ENCODE assay signal across 20 cellular contexts in the genomic region with DNA sequence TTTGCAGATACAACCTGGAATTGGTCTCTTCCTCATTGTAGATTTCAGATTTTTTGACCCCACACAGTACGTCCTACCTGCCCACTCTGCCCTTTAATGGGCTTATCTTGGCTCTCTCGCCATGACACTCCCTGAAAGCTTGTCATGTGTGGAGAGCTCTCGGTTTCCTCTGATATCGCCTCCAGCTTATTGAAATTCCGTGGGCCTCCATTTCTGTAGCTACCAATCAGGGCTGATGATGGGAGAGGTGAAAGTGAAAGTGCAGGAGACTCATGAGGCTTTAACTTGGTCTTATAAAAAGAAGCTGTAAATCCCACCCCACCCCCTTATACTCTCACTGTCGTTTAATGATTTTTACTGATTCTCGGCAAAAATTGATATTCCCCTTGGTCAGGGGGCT. TPM values are rescaled to one million over a fixed set of nuclear protein-coding genes. Genes with fewer than 3 reads are reported as not detected.
DNase-seq lines count a peak whose midpoint lies in the region; ATAC-seq, FAIRE-seq and TF ChIP-seq lines count a peak whose summit lies in the region.
"Had no signal": no experiment of that assay in that cellular context is flagged by ENCODE, and none has a peak within 500 bp of the region (broad histone marks: within the 10 kb centered on the region; RNA-seq: fewer than 3 reads in every experiment).

No MANE protein-coding gene starts in this region.

- no peak overlapping the region for H2BK12ac ChIP-seq in trophoblast cell (ENCODE audit: low read length)

- peaks cover 4% of the 10 kb centered on the region for H3K36me3 Mint-ChIP-seq in activated CD4-positive, alpha-beta T cell treated with anti-CD3 and anti-CD28 coated beads, Interleukin-2, amount 10 ng/mL, durations not matched to agents 24 days and 14 days (ENCODE audit: low read depth)
- H3K36me3 Mint-ChIP-seq in T-cell: no peaks in the 10 kb centered on the region
- H3K36me3 Mint-ChIP-seq: memory B cell had no signal

- CTCF ChIA-PET in T-cell (lab: Charles Lee): interaction anchor here in 1 of 2 donors (0.6 to 1.1 kb wide), 4 partner anchors 36 to 857 kb away, joined by 3 to 7 read pairs (median 5); no protein-coding TSS in a partner anchor

- H3K27ac Mint-ChIP-seq in activated CD4-positive, alpha-beta T cell treated with anti-CD3 and anti-CD28 coated beads, Interleukin-2, amount 10 ng/mL, durations not matched to agents 24 days and 14 days: peak overlapping the region; percentile 69
- peak overlapping the region; percentile 68 to 85 for H3K27ac Mint-ChIP-seq in T-cell
- H3K27ac Mint-ChIP-seq: H9, memory B cell had no signal

- no peak overlapping the region for H2AFZ ChIP-seq in trophoblast cell (ENCODE audit: insufficient read depth, low read length, poor library complexity)

- H3K9me3 ChIP-seq in duodenal mucosa (ENCODE audit: control insufficient read depth in 1 of 2, low read length in 2 of 2): no peaks in the 10 kb centered on the region
- no peaks in the 10 kb centered on the region for H3K9me3 ChIP-seq in trophoblast cell (ENCODE audit: insufficient read depth, low read depth, low read length)
- H3K9me3 ChIP-seq in testis: no peaks in the 10 kb centered on the region
- H3K9me3 ChIP-seq: pancreas had no signal

- no peak for FAIRE-seq in RCC 7860 (lab: Jason Lieb, UNC)
- FAIRE-seq: pancreas, TTC549 had no signal

- no peak overlapping the region for H4K8ac ChIP-seq in trophoblast cell (ENCODE audit: low read depth, low read length)

- peaks cover 27% of the 10 kb centered on the region for H3K27me3 Mint-ChIP-seq in activated CD4-positive, alpha-beta T cell treated with anti-CD3 and anti-CD28 coated beads, Interleukin-2, amount 10 ng/mL, durations not matched to agents 24 days and 14 days
- peaks cover 7 to 24% of the 10 kb centered on the region in 2 donors for H3K27me3 Mint-ChIP-seq in T-cell

- peaks cover 6 to 12% of the 10 kb centered on the region in 2 donors for H3K4me1 ChIP-seq in duodenal mucosa (ENCODE audit: control insufficient read depth in 1 of 2, insufficient read depth in 2 of 2, low read length in 2 of 2)
- peaks cover 7 to 9% of the 10 kb centered on the region in 2 experiments for H3K4me1 ChIP-seq in trophoblast cell (ENCODE audit: control insufficient read depth in 1 of 2, insufficient read depth in 2 of 2, low read length in 2 of 2)
- no peaks in the 10 kb centered on the region for H3K4me1 ChIP-seq in testis

- H3K4me2 ChIP-seq in trophoblast cell (ENCODE audit: low read length): no peak overlapping the region

- no peak overlapping the region for H4K91ac ChIP-seq in trophoblast cell (ENCODE audit: low read depth, low read length)

- no peak overlapping the region for H3K14ac ChIP-seq in trophoblast cell (ENCODE audit: low read length)

- H3K79me1 ChIP-seq in trophoblast cell (ENCODE audit: low read length): no peaks in the 10 kb centered on the region

- no peak overlapping the region for H3K27ac ChIP-seq in duodenal mucosa (ENCODE audit: low read depth, low read length)
- H3K27ac ChIP-seq in trophoblast cell (ENCODE audit: low read depth, low read length): peak overlapping the region; percentile 47
- H3K27ac ChIP-seq in testis: no peak overlapping the region
- H3K27ac ChIP-seq: pancreas had no signal

- H4K12ac ChIP-seq in trophoblast cell (ENCODE audit: low read depth, low read length): no peak overlapping the region

- POLR2A ChIA-PET in T-cell (lab: Charles Lee): interaction anchor here in 1 of 2 donors (0.6 kb wide), 1 partner anchor 680 kb away, joined by 3 read pairs; no protein-coding TSS in a partner anchor

- peak overlapping the region; percentile 76 for H2BK120ac ChIP-seq in trophoblast cell (ENCODE audit: insufficient read depth, low read length, poor library complexity)

- H2AK5ac ChIP-seq in trophoblast cell (ENCODE audit: low read length): no peak overlapping the region

- peak overlapping the region; percentile 60 for H3K4me3 Mint-ChIP-seq in activated CD4-positive, alpha-beta T cell treated with anti-CD3 and anti-CD28 coated beads, Interleukin-2, amount 10 ng/mL, durations not matched to agents 24 days and 14 days
- H3K4me3 Mint-ChIP-seq in T-cell: peak overlapping the region; percentile 67 to 76 (median 68)
- H3K4me3 Mint-ChIP-seq: H9, memory B cell had no signal

- H3K18ac ChIP-seq in trophoblast cell (ENCODE audit: low read length): no peak overlapping the region

- no peaks in the 10 kb centered on the region for H3K79me2 ChIP-seq in trophoblast cell (ENCODE audit: control insufficient read depth, insufficient read depth, low read length, poor library complexity)

- H3K9ac ChIP-seq in duodenal mucosa (ENCODE audit: low read depth in 1 of 2, low read length in 2 of 2) (no peak overlapping the region), trophoblast cell (ENCODE audit: low read length) (no peak overlapping the region)

- WGBS in trophoblast cell (ENCODE audit: extremely low coverage, insufficient coverage, insufficient read length): no CpG with 5 or more reads among the region's 7 CpGs
- WGBS in testis, 2 donors: 39 to 46% methylated on average over 7 of the region's 7 CpGs

- no peak for TF ChIP-seq CTCF in testis (IDR thresholded peaks at IDR 0.05)

- TF ChIP-seq POLR2A in testis (IDR thresholded peaks at IDR 0.05): no peak

- H3K4me3 ChIP-seq in duodenal mucosa (ENCODE audit: low read depth in 1 of 2, low read length in 2 of 2): peak overlapping the region; percentile 10 to 38
- H3K4me3 ChIP-seq in trophoblast cell (ENCODE audit: low read depth, low read length): no peak overlapping the region
- no peak overlapping the region for H3K4me3 ChIP-seq in testis

- H3K4ac ChIP-seq in trophoblast cell (ENCODE audit: low read depth, low read length): no peak overlapping the region

- ATAC-seq in T-cell (replicated peaks in 1 of 4) (peak in 2 of 4 experiments; percentile 18 to 74), GM21526 (IDR thresholded peaks at IDR 0.05; ENCODE audit: low FRiP score, unreplicated experiment) (no peak)

- H3K4me1 Mint-ChIP-seq in activated CD4-positive, alpha-beta T cell treated with anti-CD3 and anti-CD28 coated beads, Interleukin-2, amount 10 ng/mL, durations not matched to agents 24 days and 14 days: peaks cover 60% of the 10 kb centered on the region
- peaks cover 18 to 45% (median 35%) of the 10 kb centered on the region in 3 donors for H3K4me1 Mint-ChIP-seq in T-cell

- no peak overlapping the region for H3K23ac ChIP-seq in trophoblast cell (ENCODE audit: low read length)

- no peak overlapping the region for H2BK5ac ChIP-seq in trophoblast cell (ENCODE audit: low read depth, low read length, poor library complexity)

- peak; percentile 84 for DNase-seq in activated CD4-positive, alpha-beta T cell treated with anti-CD3 and anti-CD28 coated beads, Interleukin-2, amount 10 ng/mL, durations not matched to agents 24 days and 14 days
- no peak for DNase-seq in activated CD4-positive, alpha-beta T cell treated with anti-CD3 and anti-CD28 coated beads for 1 hour
- DNase-seq in T-cell: peak in 3 of 34 experiments; percentile 11 to 32 (median 12)
- DNase-seq in trophoblast cell: peak; percentile 44 to 76
- DNase-seq in RCC 7860 (ENCODE audit: low spot score): no peak
- DNase-seq in testis: no peak
- DNase-seq: H9; NCI-H1092; NCI-H510A; pancreas; Right ventricle myocardium superior; stimulated activated CD4-positive, alpha-beta T cell treated with anti-CD3 and anti-CD28 coated beads, Interleukin-15, amount 100 ng/mL, for 24 hours had no signal

- H3K36me3 ChIP-seq in duodenal mucosa (ENCODE audit: control insufficient read depth in 1 of 2, insufficient read depth in 2 of 2, low read length in 2 of 2): no peaks in the 10 kb centered on the region
- no peaks in the 10 kb centered on the region for H3K36me3 ChIP-seq in trophoblast cell (ENCODE audit: control insufficient read depth in 1 of 2, insufficient read depth in 2 of 2, low read length in 2 of 2)
- no peaks in the 10 kb centered on the region for H3K36me3 ChIP-seq in testis (ENCODE audit: low read depth, missing control alignments)
- H3K36me3 ChIP-seq: pancreas had no signal

- peaks cover 0 to 6% of the 10 kb centered on the region in 2 donors for H3K27me3 ChIP-seq in duodenal mucosa (ENCODE audit: control insufficient read depth in 1 of 2, insufficient read depth in 2 of 2, low read length in 2 of 2)
- no peaks in the 10 kb centered on the region for H3K27me3 ChIP-seq in trophoblast cell (ENCODE audit: insufficient read depth, low read length)
- H3K27me3 ChIP-seq in testis: no peaks in the 10 kb centered on the region

- intact Hi-C loops in activated CD4-positive, alpha-beta T cell treated with anti-CD3 and anti-CD28 coated beads, Interleukin-2, amount 10 ng/mL, durations not matched to agents 24 days and 14 days (cut with micrococcal nuclease): loop anchor here (1.0 kb wide), 1 partner anchor 8 kb away; no protein-coding TSS in a partner anchor
- intact Hi-C loops in testis (cut with DNase I; ENCODE audit: low total_unique reads): no loop called here

- peaks cover 7% of the 10 kb centered on the region for H3K9me3 Mint-ChIP-seq in activated CD4-positive, alpha-beta T cell treated with anti-CD3 and anti-CD28 coated beads, Interleukin-2, amount 10 ng/mL, durations not matched to agents 24 days and 14 days
- H3K9me3 Mint-ChIP-seq in T-cell: no peaks in the 10 kb centered on the region
- H3K9me3 Mint-ChIP-seq: memory B cell had no signal

RNA-seq across cellular contexts. Expression of gene HOXB1, which starts 17.7 kb away (rescaled TPM):
- not detected in 2 replicates for total RNA-seq in activated CD4-positive, alpha-beta T cell treated with anti-CD3 and anti-CD28 coated beads, Interleukin-2, amount 10 ng/mL, durations not matched to agents 24 days and 14 days
- total RNA-seq in T-cell (not detected), testis (1 to 10 TPM in 1 of 2 donors, not detected in 1; 1.1 TPM)
- 0.04 and 0.06 TPM in 2 replicates for polyA plus RNA-seq in trophoblast cell (2013)
- not detected for polyA plus RNA-seq in testis (ENCODE audit: insufficient read depth, low read depth, low replicate concordance)
- total RNA-seq: A673, cardiac septum, H9, HT1080, pancreas, Right ventricle myocardium superior, urinary bladder had no signal
- polyA plus RNA-seq: pancreas, urinary bladder had no signal

RNA-seq across cellular contexts. Expression of gene HOXB2, which starts 31.8 kb away (rescaled TPM):
- total RNA-seq in activated CD4-positive, alpha-beta T cell treated with anti-CD3 and anti-CD28 coated beads, Interleukin-2, amount 10 ng/mL, durations not matched to agents 24 days and 14 days: 26.0 and 28.1 TPM in 2 replicates
- total RNA-seq in T-cell: 10 to 100 TPM; 12.1 to 37.3 (median 25.6) TPM
- polyA plus RNA-seq in trophoblast cell (2013): 30.4 and 31.0 TPM in 2 replicates
- total RNA-seq in testis: 1 to 10 TPM; 1.8 to 3.3 TPM
- polyA plus RNA-seq in testis (ENCODE audit: insufficient read depth, low read depth, low replicate concordance): 4.2 TPM
- total RNA-seq: H9 had no signal

Comparison
In these comparisons a context has a peak if more than half of its experiments do, and no peak if none do; other contexts are left out.
1. DNase-seq: peak in activated CD4-positive, alpha-beta T cell treated with anti-CD3 and anti-CD28 coated beads, Interleukin-2, amount 10 ng/mL, durations not matched to agents 24 days and 14 days (single experiment) and trophoblast cell (2 of 2); none in activated CD4-positive, alpha-beta T cell treated with anti-CD3 and anti-CD28 coated beads for 1 hour (single experiment), RCC 7860 (single experiment) and testis (single experiment).
2. H3K4me3 ChIP-seq: peak in duodenal mucosa (2 of 2); none in trophoblast cell (single experiment) and testis (0 of 2).